Comparison of ENCODE assay signal across 15 cellular contexts in genomic region chr12:66048843-66049537, GRCh38.
DNase-seq lines count a peak whose midpoint lies in the region; ATAC-seq, FAIRE-seq and TF ChIP-seq lines count a peak whose summit lies in the region.
"Had no signal": no experiment of that assay in that cellular context is flagged by ENCODE, and none has a peak within 500 bp of the region (broad histone marks: within the 10 kb centered on the region; RNA-seq: fewer than 3 reads in every experiment).

No MANE protein-coding gene starts in this region.

- no peaks in the 10 kb centered on the region for H3K27me3 ChIP-seq in bronchial epithelial cell (ENCODE audit: control insufficient read depth, insufficient read depth, low read length)
- peaks cover 0 to 6% of the 10 kb centered on the region in 2 donors for H3K27me3 ChIP-seq in left lung
- no peaks in the 10 kb centered on the region for H3K27me3 ChIP-seq in brain microvascular endothelial cell (replicated peaks)
- peaks cover 4% of the 10 kb centered on the region for H3K27me3 ChIP-seq in CD8-positive, alpha-beta memory T cell (ENCODE audit: insufficient read depth, low read length, poor library complexity, severe bottlenecking)

- peak; percentile 59 for ATAC-seq in left lung
- no peak for ATAC-seq in mucosa of descending colon
- ATAC-seq: activated CD8-positive, alpha-beta memory T cell treated with anti-CD3 and anti-CD28 coated beads, Interleukin-2, amount 10 ng/mL, durations not matched to agents 7 days and 5 days; natural killer cell treated with Interleukin-12 subunit alpha and Interleukin-12 subunit beta and Interleukin-15 and Interleukin-18, amount 100 ng/mL, for 72 hours had no signal

- peaks cover 0 to 8% of the 10 kb centered on the region in 2 donors for H3K27me3 Mint-ChIP-seq in CD8-positive, alpha-beta memory T cell

- H3K4me3 Mint-ChIP-seq in CD8-positive, alpha-beta memory T cell, result no peak overlapping the region
- H3K4me3 Mint-ChIP-seq: activated CD8-positive, alpha-beta memory T cell treated with anti-CD3 and anti-CD28 coated beads, Interleukin-2, amount 10 ng/mL, durations not matched to agents 7 days and 5 days; natural killer cell treated with Interleukin-12 subunit alpha and Interleukin-12 subunit beta and Interleukin-15 and Interleukin-18, amount 100 ng/mL, for 72 hours; T-helper 1 cell treated with Interleukin-12 subunit alpha and Interleukin-12 subunit beta and Interleukin-4 antibody, amounts not matched to agents 30 μg/mL and 1 μg/mL, for 36 hours had no signal

- no peaks in the 10 kb centered on the region for H3K4me1 Mint-ChIP-seq in CD8-positive, alpha-beta memory T cell
- H3K4me1 Mint-ChIP-seq: activated CD8-positive, alpha-beta memory T cell treated with anti-CD3 and anti-CD28 coated beads, Interleukin-2, amount 10 ng/mL, durations not matched to agents 7 days and 5 days had no signal

- CTCF ChIA-PET in CD8-positive, alpha-beta memory T cell (lab: Charles Lee), result interaction anchor here (0.9 kb wide), 1 partner anchor 18 kb away, joined by 3 read pairs; no protein-coding TSS in a partner anchor

- TF ChIP-seq CTCF in bronchial epithelial cell (IDR thresholded peaks at IDR 0.05; ENCODE audit: insufficient read depth, low read length, severe bottlenecking) (no peak), left lung (IDR thresholded peaks at IDR 0.05) (no peak), brain microvascular endothelial cell (IDR thresholded peaks at IDR 0.05; ENCODE audit: low read depth, low read length, missing control alignments) (no peak), mucosa of descending colon (IDR thresholded peaks at IDR 0.05) (no peak)

- POLR2A ChIA-PET in CD8-positive, alpha-beta memory T cell (lab: Charles Lee), result no interaction called here

- H3K9me3 ChIP-seq in left lung, result no peaks in the 10 kb centered on the region
- H3K9me3 ChIP-seq in CD8-positive, alpha-beta memory T cell (ENCODE audit: low read length), result no peaks in the 10 kb centered on the region
- no peaks in the 10 kb centered on the region for H3K9me3 ChIP-seq in mucosa of descending colon

- no peak for FAIRE-seq in bronchial epithelial cell (lab: Jason Lieb, UNC)

- H3K36me3 ChIP-seq in bronchial epithelial cell (ENCODE audit: control insufficient read depth, insufficient read depth, low read length) (no peaks in the 10 kb centered on the region), left lung (no peaks in the 10 kb centered on the region), brain microvascular endothelial cell (replicated peaks) (no peaks in the 10 kb centered on the region), mucosa of descending colon (ENCODE audit: low read depth) (no peaks in the 10 kb centered on the region)
- H3K36me3 ChIP-seq in CD8-positive, alpha-beta memory T cell (ENCODE audit: insufficient read depth, low read length), result no peaks in the 10 kb centered on the region

- intact Hi-C loops in left lung (cut with DNase I), result no loop called here
- intact Hi-C loops in mucosa of descending colon (cut with DNase I, micrococcal nuclease), result no loop called here

- no peak overlapping the region for H3K27ac Mint-ChIP-seq in CD8-positive, alpha-beta memory T cell
- H3K27ac Mint-ChIP-seq: activated CD8-positive, alpha-beta memory T cell treated with anti-CD3 and anti-CD28 coated beads, Interleukin-2, amount 10 ng/mL, durations not matched to agents 7 days and 5 days; natural killer cell treated with Interleukin-12 subunit alpha and Interleukin-12 subunit beta and Interleukin-15 and Interleukin-18, amount 100 ng/mL, for 72 hours; T-helper 1 cell treated with Interleukin-12 subunit alpha and Interleukin-12 subunit beta and Interleukin-4 antibody, amounts not matched to agents 30 μg/mL and 1 μg/mL, for 36 hours had no signal

- no peaks in the 10 kb centered on the region for H3K4me1 ChIP-seq in left lung
- no peaks in the 10 kb centered on the region for H3K4me1 ChIP-seq in CD8-positive, alpha-beta memory T cell (ENCODE audit: insufficient read depth, low read length)
- no peaks in the 10 kb centered on the region for H3K4me1 ChIP-seq in mucosa of descending colon (ENCODE audit: low read depth)

- DNase-seq in ELR (ENCODE audit: low read depth) (peak; percentile 30), M059J (ENCODE audit: low read depth) (peak; percentile 34), bronchial epithelial cell (ENCODE audit: low read depth) (peak; percentile 88), left lung (no peak), brain microvascular endothelial cell (no peak), activated gamma-delta T cell (lab: John Stamatoyannopoulos, UW) (no peak), mucosa of descending colon (no peak)
- DNase-seq in CD8-positive, alpha-beta memory T cell, result no peak
- DNase-seq: activated CD4-positive, CD25-positive, alpha-beta regulatory T cell treated with anti-CD3 and anti-CD28 coated beads, Interleukin-2, amount 50 U/mL, for 72 hours; activated CD8-positive, alpha-beta memory T cell treated with anti-CD3 and anti-CD28 coated beads, Interleukin-2, amount 10 ng/mL, durations not matched to agents 7 days and 5 days; activated gamma-delta T cell treated with Interleukin-2 at 50 U/mL for 16 hours; COR-L47; NCI-H2081 treated with DMSO at 0.1 percent for 48 hours had no signal

- in situ Hi-C loops in brain microvascular endothelial cell (cut with HindIII; ENCODE audit: low pct_ligation_motif_present, low sequenced_read_pairs), result no loop called here

- no peaks in the 10 kb centered on the region for H3K36me3 Mint-ChIP-seq in CD8-positive, alpha-beta memory T cell
- H3K36me3 Mint-ChIP-seq: activated CD8-positive, alpha-beta memory T cell treated with anti-CD3 and anti-CD28 coated beads, Interleukin-2, amount 10 ng/mL, durations not matched to agents 7 days and 5 days; natural killer cell treated with Interleukin-12 subunit alpha and Interleukin-12 subunit beta and Interleukin-15 and Interleukin-18, amount 100 ng/mL, for 72 hours had no signal

- no peaks in the 10 kb centered on the region for H3K9me3 Mint-ChIP-seq in CD8-positive, alpha-beta memory T cell
- H3K9me3 Mint-ChIP-seq: natural killer cell treated with Interleukin-12 subunit alpha and Interleukin-12 subunit beta and Interleukin-15 and Interleukin-18, amount 100 ng/mL, for 72 hours; T-helper 1 cell treated with Interleukin-12 subunit alpha and Interleukin-12 subunit beta and Interleukin-4 antibody, amounts not matched to agents 30 μg/mL and 1 μg/mL, for 36 hours had no signal

- H3K27ac ChIP-seq in left lung (no peak overlapping the region), brain microvascular endothelial cell (no peak overlapping the region)
- no peak overlapping the region for H3K27ac ChIP-seq in CD8-positive, alpha-beta memory T cell (ENCODE audit: low read depth, low read length)

- H3K4me3 ChIP-seq in bronchial epithelial cell (ENCODE audit: low read depth, low read length) (no peak overlapping the region), left lung (no peak overlapping the region), brain microvascular endothelial cell (ENCODE audit: low read depth, low read length) (no peak overlapping the region), mucosa of descending colon (no peak overlapping the region)
- no peak overlapping the region for H3K4me3 ChIP-seq in CD8-positive, alpha-beta memory T cell (ENCODE audit: low read length)

Comparison
In these comparisons a context has a peak if more than half of its experiments do, and no peak if none do; other contexts are left out.
1. DNase-seq: peak in ELR (single experiment), M059J (single experiment) and bronchial epithelial cell (single experiment); none in left lung (0 of 2), brain microvascular endothelial cell (single experiment), activated gamma-delta T cell (single experiment), CD8-positive, alpha-beta memory T cell (0 of 5) and mucosa of descending colon (0 of 3).